27 cellular contexts compared by ENCODE assay signal in the genomic region with DNA sequence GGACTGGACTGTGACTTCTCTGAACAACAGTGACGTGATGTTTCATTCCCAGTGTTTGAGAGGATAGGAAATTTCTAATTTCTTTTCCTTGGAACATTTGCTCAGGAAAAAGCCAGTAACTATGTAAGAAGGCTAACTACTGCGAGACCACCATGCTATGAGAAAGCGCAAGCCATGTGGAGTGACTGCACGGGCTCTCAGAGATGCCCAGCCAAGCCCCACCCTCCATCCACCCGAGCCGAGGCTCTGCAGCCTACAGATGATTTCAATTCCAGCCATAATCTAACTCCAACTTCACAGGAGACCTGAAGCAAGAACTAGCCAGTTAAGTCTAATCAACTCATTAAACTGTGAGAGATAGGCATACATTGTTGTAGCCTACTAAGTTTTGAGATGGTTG.
"Had no signal": no experiment of that assay in that cellular context is flagged by ENCODE, and none has a peak within 500 bp of the region (broad histone marks: within the 10 kb centered on the region; RNA-seq: fewer than 3 reads in every experiment).

No MANE protein-coding gene starts in this region.

- H3K4me3 Mint-ChIP-seq: activated CD4-positive, alpha-beta T cell treated with anti-CD3 and anti-CD28 coated beads, Interleukin-2, amount 10 ng/mL, durations not matched to agents 24 days and 14 days; activated CD8-positive, alpha-beta T cell treated with anti-CD3 and anti-CD28 coated beads, Interleukin-2, amount 10 ng/mL, durations not matched to agents 7 days and 5 days; activated naive CD8-positive, alpha-beta T cell; activated naive CD8-positive, alpha-beta T cell treated with anti-CD3 and anti-CD28 coated beads, Interleukin-2, amount 50 U/mL, for 24 hours; activated T-cell treated with anti-CD3 and anti-CD28 coated beads, Interleukin-2, amount 50 U/mL, for 24 hours had no signal

- H3K27me3 ChIP-seq: brain microvascular endothelial cell, SJCRH30 had no signal

- H3K4me3 ChIP-seq: SJCRH30, SK-N-MC had no signal

- H3K4me1 ChIP-seq: SJCRH30 had no signal

- H3K27ac ChIP-seq: brain microvascular endothelial cell, SJCRH30, SK-N-MC, WERI-Rb-1 had no signal

- H3K36me3 Mint-ChIP-seq: activated naive CD8-positive, alpha-beta T cell had no signal

- H3K27ac Mint-ChIP-seq: activated CD4-positive, alpha-beta T cell treated with anti-CD3 and anti-CD28 coated beads, Interleukin-2, amount 10 ng/mL, durations not matched to agents 24 days and 14 days; activated CD8-positive, alpha-beta T cell treated with anti-CD3 and anti-CD28 coated beads, Interleukin-2, amount 10 ng/mL, durations not matched to agents 7 days and 5 days; activated naive CD8-positive, alpha-beta T cell; activated naive CD8-positive, alpha-beta T cell treated with anti-CD3 and anti-CD28 coated beads, Interleukin-2, amount 50 U/mL, for 24 hours; activated T-cell treated with anti-CD3 and anti-CD28 coated beads, Interleukin-2, amount 50 U/mL, for 24 hours; activated T-helper 2 cell treated with anti-CD3 and anti-CD28 coated beads, Interferon-gamma antibody, Interleukin-2, Interleukin-4, amounts not matched to agents 10 μg/mL and 5 μg/mL and 100 μg/mL, durations not matched to agents 14 hours and 24 hours and 36 hours had no signal

- H3K4me1 Mint-ChIP-seq: activated CD4-positive, alpha-beta T cell treated with anti-CD3 and anti-CD28 coated beads, Interleukin-2, amount 10 ng/mL, durations not matched to agents 24 days and 14 days; activated naive CD8-positive, alpha-beta T cell treated with anti-CD3 and anti-CD28 coated beads, Interleukin-2, amount 50 U/mL, for 24 hours had no signal

- H3K9me3 Mint-ChIP-seq: activated CD4-positive, alpha-beta T cell treated with anti-CD3 and anti-CD28 coated beads, Interleukin-2, amount 10 ng/mL, durations not matched to agents 24 days and 14 days; activated naive CD8-positive, alpha-beta T cell treated with anti-CD3 and anti-CD28 coated beads, Interleukin-2, amount 50 U/mL, for 24 hours; activated T-helper 2 cell treated with anti-CD3 and anti-CD28 coated beads, Interferon-gamma antibody, Interleukin-2, Interleukin-4, amounts not matched to agents 10 μg/mL and 5 μg/mL and 100 μg/mL, durations not matched to agents 14 hours and 24 hours and 36 hours had no signal

- DNase-seq: activated CD4-positive, alpha-beta T cell treated with anti-CD3 and anti-CD28 coated beads for 1 hour; activated CD4-positive, alpha-beta T cell treated with anti-CD3 and anti-CD28 coated beads, Interleukin-2, amount 10 ng/mL, durations not matched to agents 24 days and 14 days; activated CD4-positive, alpha-beta T cell treated with anti-CD3 and anti-CD28 coated beads, Interleukin-2, amount 50 U/mL, for 48 hours; activated CD4-positive, CD25-positive, alpha-beta regulatory T cell; activated CD8-positive, alpha-beta T cell treated with anti-CD3 and anti-CD28 coated beads, Interleukin-2, amount 10 ng/mL, durations not matched to agents 7 days and 5 days; activated gamma-delta T cell; activated naive CD4-positive, alpha-beta T cell treated with Interleukin-2 at 50 U/mL for 16 hours; activated naive CD8-positive, alpha-beta T cell treated with anti-CD3 and anti-CD28 coated beads, Interleukin-2, amount 50 U/mL, for 24 hours; activated T-cell treated with anti-CD3 and anti-CD28 coated beads, Interleukin-2, amount 50 U/mL, for 24 hours; anterior cingulate cortex; brain microvascular endothelial cell; central memory CD4-positive, alpha-beta T cell; Karpas-422; NCI-H1105; NCI-H1417 treated with DMSO at 0.1 percent for 48 hours; NCI-H1694; NCI-H1930; NCI-H2081 treated with DMSO at 0.1 percent for 48 hours; NCI-H345; NCI-H524 treated with DMSO at 0.1 percent for 48 hours; SHP77; SJCRH30; T1000; WERI-Rb-1 had no signal

- H3K27me3 Mint-ChIP-seq: activated CD4-positive, alpha-beta T cell treated with anti-CD3 and anti-CD28 coated beads, Interleukin-2, amount 10 ng/mL, durations not matched to agents 24 days and 14 days; activated T-cell treated with anti-CD3 and anti-CD28 coated beads, Interleukin-2, amount 50 U/mL, for 24 hours had no signal

- H3K9me3 ChIP-seq: SJCRH30 had no signal

- H3K36me3 ChIP-seq: brain microvascular endothelial cell, WERI-Rb-1 had no signal
